Comparison of ENCODE assay signal across 15 cellular contexts in the genomic region with DNA sequence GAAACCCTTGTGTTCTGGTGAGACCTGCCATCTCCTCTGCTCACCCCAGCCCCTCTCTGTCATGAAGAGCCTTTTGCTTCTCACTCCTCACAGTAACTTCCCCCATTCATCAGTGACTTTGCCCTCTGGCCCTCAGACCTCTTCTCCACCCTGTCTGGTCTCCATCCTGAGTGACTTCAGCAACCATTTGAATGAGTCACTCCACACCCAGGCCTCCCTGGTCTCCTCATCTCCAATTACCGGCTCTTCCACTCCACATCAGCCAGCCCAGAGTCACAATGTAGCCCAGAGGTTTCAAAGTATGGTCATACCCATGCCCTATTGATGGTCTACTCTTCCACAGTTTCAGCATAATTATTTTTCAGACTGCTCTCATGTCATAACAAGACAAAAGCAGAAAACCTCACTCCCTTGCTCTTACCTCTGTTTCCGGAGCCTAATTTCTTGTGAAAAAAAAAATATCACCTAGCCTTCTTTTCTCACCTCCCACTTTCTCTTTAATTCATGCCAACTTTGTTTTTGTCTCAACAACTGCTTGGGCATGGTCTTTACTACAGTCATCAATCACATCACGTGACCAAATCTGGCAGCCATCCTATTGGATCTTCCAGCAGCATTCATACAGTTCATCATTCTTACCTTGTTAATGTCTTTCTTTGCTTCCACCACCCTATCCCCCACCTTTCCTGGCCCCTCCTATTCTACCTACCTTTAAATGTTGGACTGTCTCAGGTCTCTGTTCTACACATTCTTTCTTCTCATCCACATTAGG. TPM values are rescaled to one million over a fixed set of nuclear protein-coding genes. Genes with fewer than 3 reads are reported as not detected.
DNase-seq lines count a peak whose midpoint lies in the region; ATAC-seq, FAIRE-seq and TF ChIP-seq lines count a peak whose summit lies in the region.
"Had no signal": no experiment of that assay in that cellular context is flagged by ENCODE, and none has a peak within 500 bp of the region (broad histone marks: within the 10 kb centered on the region; RNA-seq: fewer than 3 reads in every experiment).

No MANE protein-coding gene starts in this region.

- no peak for TF ChIP-seq CTCF in omental fat pad (IDR thresholded peaks at IDR 0.05)

- DNase-seq in SIG-M5 treated with dmso at 0.1 percent for 504 hours (lab: John Stamatoyannopoulos, UW; ENCODE audit: unreplicated experiment) (peak; percentile 15), SIG-M5 (lab: John Stamatoyannopoulos, UW) (no peak), RCC 7860 (ENCODE audit: low spot score) (peak; percentile 80), skeletal muscle cell (ENCODE audit: low read depth) (peak; percentile 81), omental fat pad (ENCODE audit: low spot score) (no peak), anterior cingulate cortex (lab: John Stamatoyannopoulos, UW) (no peak)
- DNase-seq in activated CD8-positive, alpha-beta memory T cell treated with anti-CD3 and anti-CD28 coated beads for 24 hours, result no peak
- DNase-seq: 8988T; activated naive CD4-positive, alpha-beta T cell treated with anti-CD3 and anti-CD28 coated beads for 36 hours; NCI-H2227 treated with DMSO at 0.1 percent for 48 hours; stimulated activated CD4-positive, alpha-beta T cell treated with anti-CD3 and anti-CD28 coated beads, Interleukin-15, amount 100 ng/mL, for 24 hours; T-helper 9 cell; testis had no signal

- no peak overlapping the region for H3K4me3 ChIP-seq in skeletal muscle cell (ENCODE audit: low read depth, low read length)
- H3K4me3 ChIP-seq: GM12878, testis had no signal

- FAIRE-seq in RCC 7860 (lab: Jason Lieb, UNC), result peak; percentile 43
- FAIRE-seq: GM12878 had no signal

- peak; percentile 69 for ATAC-seq in esophagus mucosa
- no peak for ATAC-seq in omental fat pad (ENCODE audit: low FRiP score)
- ATAC-seq: GM12878 had no signal

RNA-seq across cellular contexts. Expression of a gene that starts 35.6 kb away (rescaled TPM):
- 29.9 TPM for total RNA-seq in esophagus mucosa
- total RNA-seq in omental fat pad, result 100 to 1,000 TPM in 1 of 4 donors, 10 to 100 TPM in 3; 75.0 to 115 (median 89.9) TPM

Comparison
In these comparisons a context has a peak if more than half of its experiments do, and no peak if none do; other contexts are left out.
1. DNase-seq: peak in SIG-M5 treated with dmso at 0.1 percent for 504 hours (single experiment), RCC 7860 (single experiment) and skeletal muscle cell (single experiment); none in SIG-M5 (single experiment), activated CD8-positive, alpha-beta memory T cell treated with anti-CD3 and anti-CD28 coated beads for 24 hours (single experiment), omental fat pad (single experiment) and anterior cingulate cortex (0 of 58).